Comparison of ENCODE assay signal across 21 cellular contexts in the genomic region with DNA sequence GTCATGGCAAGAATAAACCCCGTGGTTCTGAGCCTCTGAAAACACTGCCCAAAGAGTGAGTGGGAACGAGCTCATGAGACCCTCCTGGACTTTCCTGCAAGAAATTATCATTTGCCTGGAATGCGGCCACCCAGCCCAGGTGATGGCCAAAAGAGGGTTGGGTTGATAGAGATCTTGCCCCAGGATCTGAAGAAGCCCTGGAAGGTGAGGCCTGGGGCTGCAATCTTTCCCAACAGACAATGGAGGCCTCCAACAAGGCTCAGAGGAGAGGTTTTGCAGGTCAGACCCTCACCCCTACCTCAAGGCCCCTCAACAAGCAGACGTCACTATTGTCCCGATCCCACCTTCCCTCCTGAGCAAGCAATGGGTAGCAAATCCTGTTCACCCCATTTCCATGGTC.
"Had no signal": no experiment of that assay in that cellular context is flagged by ENCODE, and none has a peak within 500 bp of the region (broad histone marks: within the 10 kb centered on the region; RNA-seq: fewer than 3 reads in every experiment).

No MANE protein-coding gene starts in this region.

- H3K27ac Mint-ChIP-seq: activated CD4-positive, alpha-beta T cell treated with anti-CD3 and anti-CD28 coated beads, Interleukin-2, amount 10 ng/mL, durations not matched to agents 7 days and 5 days; activated naive CD4-positive, alpha-beta T cell treated with anti-CD3 and anti-CD28 coated beads, Interleukin-2, amount 10 ng/mL, durations not matched to agents 7 days and 5 days; effector memory CD8-positive, alpha-beta T cell; nephron; T-helper 1 cell treated with Interleukin-12 subunit alpha and Interleukin-12 subunit beta and Interleukin-4 antibody, amounts not matched to agents 30 μg/mL and 1 μg/mL, for 36 hours had no signal

- H3K9me3 ChIP-seq: breast epithelium, tibial nerve, vagina had no signal

- ATAC-seq: effector memory CD8-positive, alpha-beta T cell had no signal

- H3K4me3 Mint-ChIP-seq: activated CD4-positive, alpha-beta T cell treated with anti-CD3 and anti-CD28 coated beads, Interleukin-2, amount 10 ng/mL, durations not matched to agents 7 days and 5 days; activated naive CD4-positive, alpha-beta T cell treated with anti-CD3 and anti-CD28 coated beads, Interleukin-2, amount 10 ng/mL, durations not matched to agents 7 days and 5 days; effector memory CD8-positive, alpha-beta T cell; nephron; T-helper 1 cell treated with Interleukin-12 subunit alpha and Interleukin-12 subunit beta and Interleukin-4 antibody, amounts not matched to agents 30 μg/mL and 1 μg/mL, for 36 hours had no signal

- DNase-seq: activated CD4-positive, alpha-beta T cell treated with anti-CD3 and anti-CD28 coated beads, Interleukin-2, amount 10 ng/mL, durations not matched to agents 7 days and 5 days; activated CD8-positive, alpha-beta memory T cell treated with anti-CD3 and anti-CD28 coated beads for 24 hours; activated CD8-positive, alpha-beta memory T cell treated with anti-CD3 and anti-CD28 coated beads, Interleukin-2, amount 50 U/mL, for 48 hours; activated effector memory CD4-positive, alpha-beta T cell treated with Interleukin-2 at 50 U/mL for 16 hours; activated naive CD4-positive, alpha-beta T cell treated with anti-CD3 and anti-CD28 coated beads, Interleukin-2, amount 10 ng/mL, durations not matched to agents 7 days and 5 days; activated T-cell treated with anti-CD3 and anti-CD28 coated beads, Interleukin-2, amount 50 U/mL, for 48 hours; dermis blood vessel endothelial cell; effector memory CD8-positive, alpha-beta T cell; foreskin fibroblast; midbrain; stimulated activated CD4-positive, alpha-beta T cell treated with anti-CD3 and anti-CD28 coated beads, Interleukin-12 subunit alpha, Interleukin-12 subunit beta, amount 100 ng/mL, for 4 hours; stimulated activated CD4-positive, alpha-beta T cell treated with anti-CD3 and anti-CD28 coated beads, Interleukin-1b, Interleukin-23, amount 100 ng/mL, for 48 hours; stimulated activated CD8-positive, alpha-beta memory T cell treated with anti-CD3 and anti-CD28 coated beads, Interleukin-4, amount 100 ng/mL, for 48 hours; stimulated activated naive CD4-positive, alpha-beta T cell treated with Interleukin-2 at 50 U/mL for 16 hours had no signal

- H3K27ac ChIP-seq: breast epithelium, epithelial cell of prostate, vagina had no signal

- H3K9me3 Mint-ChIP-seq: activated CD4-positive, alpha-beta T cell treated with anti-CD3 and anti-CD28 coated beads, Interleukin-2, amount 10 ng/mL, durations not matched to agents 7 days and 5 days; activated naive CD4-positive, alpha-beta T cell treated with anti-CD3 and anti-CD28 coated beads, Interleukin-2, amount 10 ng/mL, durations not matched to agents 7 days and 5 days; effector memory CD8-positive, alpha-beta T cell; nephron; T-helper 1 cell treated with Interleukin-12 subunit alpha and Interleukin-12 subunit beta and Interleukin-4 antibody, amounts not matched to agents 30 μg/mL and 1 μg/mL, for 36 hours had no signal

- H3K27me3 ChIP-seq: vagina had no signal

- H3K36me3 ChIP-seq: breast epithelium, tibial nerve, vagina had no signal

- H3K4me3 ChIP-seq: breast epithelium, lung, tibial nerve, vagina had no signal
